1 cellular context compared by ENCODE assay signal in the genomic region with DNA sequence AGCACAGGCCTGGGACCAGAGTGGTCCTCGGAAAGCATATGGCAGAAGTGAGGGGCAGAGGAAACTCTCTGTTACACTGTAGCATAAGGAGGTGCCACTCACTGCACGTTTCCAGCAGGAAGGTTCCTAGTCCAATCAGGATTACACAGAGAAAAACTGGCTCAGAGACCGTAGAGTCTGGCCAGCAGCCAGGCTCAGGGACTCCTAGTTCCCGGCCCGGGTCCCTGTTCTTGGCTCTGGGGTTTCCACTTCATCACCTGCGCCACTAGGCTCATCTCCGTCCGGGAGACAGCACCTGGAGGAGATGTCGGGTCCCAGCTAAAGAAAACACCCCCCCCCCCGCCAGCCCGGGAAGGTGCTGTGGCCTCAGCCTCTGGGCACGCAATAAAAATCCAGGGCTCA.
TF ChIP-seq lines count a peak whose summit lies in the region.

No MANE protein-coding gene starts in this region.

TF ChIP-seq in H1, 55 proteins besides CTCF, POLR2A, EP300 and RAD21:
- TF ChIP-seq CHD2 (IDR thresholded peaks at IDR 0.05; ENCODE audit: low read length) (no peak), TAF1 (IDR thresholded peaks at IDR 0.05; ENCODE audit: low read depth, low read length) (no peak), EZH2 (IDR thresholded peaks at IDR 0.05; ENCODE audit: low read depth, low read length, severe bottlenecking) (no peak), FOSL1 (IDR thresholded peaks at IDR 0.05; ENCODE audit: insufficient read depth, low read depth, low read length) (no peak), E2F6 (IDR thresholded peaks at IDR 0.05) (no peak), NRF1 (IDR thresholded peaks at IDR 0.05; ENCODE audit: low read depth, low read length) (no peak), ATF2 (IDR thresholded peaks at IDR 0.05; ENCODE audit: low read length) (no peak), KDM1A (IDR thresholded peaks at IDR 0.05; ENCODE audit: borderline replicate concordance, low read length) (no peak), RFX5 (IDR thresholded peaks at IDR 0.05; ENCODE audit: borderline replicate concordance, low read depth, low read length) (no peak), HDAC2 (IDR thresholded peaks at IDR 0.05; ENCODE audit: borderline replicate concordance in 1 of 2, low read depth in 2 of 2, low read length in 2 of 2) (no peak), CTBP2 (IDR thresholded peaks at IDR 0.05; ENCODE audit: borderline replicate concordance, insufficient read depth, insufficient read length, low read length) (no peak), PHF8 (conservative IDR thresholded peaks at IDR 0.05; ENCODE audit: low read depth, low read length) (no peak), JUN (IDR thresholded peaks at IDR 0.05; ENCODE audit: low read depth, low read length) (no peak), BCL11A (IDR thresholded peaks at IDR 0.05; ENCODE audit: low read depth in 2 of 2, low read length in 2 of 2) (no peak), KDM4A (IDR thresholded peaks at IDR 0.05; ENCODE audit: low read depth, low read length, severe bottlenecking) (no peak)
- TF ChIP-seq, protein P1, sequence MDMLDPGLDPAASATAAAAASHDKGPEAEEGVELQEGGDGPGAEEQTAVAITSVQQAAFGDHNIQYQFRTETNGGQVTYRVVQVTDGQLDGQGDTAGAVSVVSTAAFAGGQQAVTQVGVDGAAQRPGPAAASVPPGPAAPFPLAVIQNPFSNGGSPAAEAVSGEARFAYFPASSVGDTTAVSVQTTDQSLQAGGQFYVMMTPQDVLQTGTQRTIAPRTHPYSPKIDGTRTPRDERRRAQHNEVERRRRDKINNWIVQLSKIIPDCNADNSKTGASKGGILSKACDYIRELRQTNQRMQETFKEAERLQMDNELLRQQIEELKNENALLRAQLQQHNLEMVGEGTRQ (IDR thresholded peaks at IDR 0.05; ENCODE audit: low read length), result no peak
